Comparison of ENCODE assay signal across 18 cellular contexts in genomic region chr21:46082638-46083270, GRCh38. TPM values are rescaled to one million over a fixed set of nuclear protein-coding genes. Genes with fewer than 3 reads are reported as not detected.
DNase-seq lines count a peak whose midpoint lies in the region; ATAC-seq, FAIRE-seq and TF ChIP-seq lines count a peak whose summit lies in the region.
"Had no signal": no experiment of that assay in that cellular context is flagged by ENCODE, and none has a peak within 500 bp of the region (broad histone marks: within the 10 kb centered on the region; RNA-seq: fewer than 3 reads in every experiment).

No MANE protein-coding gene starts in this region.

- H3K79me2 ChIP-seq in neural progenitor cell (ENCODE audit: low read depth), result no peaks in the 10 kb centered on the region

- POLR2A ChIA-PET in activated CD8-positive, alpha-beta T cell treated with anti-CD3 and anti-CD28 coated beads, Interleukin-2, amount 10 ng/mL, durations not matched to agents 7 days and 5 days (lab: Charles Lee), result no interaction called here
- POLR2A ChIA-PET in activated CD8-positive, alpha-beta T cell treated with anti-CD3 and anti-CD28 coated beads for 36 hours (lab: Charles Lee), result no interaction called here

- H3K27me3 ChIP-seq in esophagus muscularis mucosa, result no peaks in the 10 kb centered on the region
- no peaks in the 10 kb centered on the region for H3K27me3 ChIP-seq in neural progenitor cell
- H3K27me3 ChIP-seq: BLaER1 treated with 17β-estradiol and CSF1 and Interleukin-3, amounts not matched to agents 10 nM and 100 nM; colonic mucosa; neutrophil had no signal

- ATAC-seq in activated CD8-positive, alpha-beta T cell treated with anti-CD3 and anti-CD28 coated beads, Interleukin-2, amount 10 ng/mL, durations not matched to agents 7 days and 5 days, result no peak
- no peak for ATAC-seq in activated CD8-positive, alpha-beta T cell treated with anti-CD3 and anti-CD28 coated beads for 36 hours
- ATAC-seq: T-cell had no signal

- H3K27ac ChIP-seq in esophagus muscularis mucosa (replicated peaks in 1 of 4), result peak overlapping the region in 3 of 4 donors; percentile 5 to 40 (median 25)
- no peak overlapping the region for H3K27ac ChIP-seq in neural progenitor cell
- H3K27ac ChIP-seq: BLaER1 treated with 17β-estradiol and CSF1 and Interleukin-3, amounts not matched to agents 10 nM and 100 nM; colonic mucosa; neutrophil had no signal

- no peak for TF ChIP-seq POLR2A in esophagus muscularis mucosa (IDR thresholded peaks at IDR 0.05; ENCODE audit: low read depth)

- H3K4me3 Mint-ChIP-seq in activated CD8-positive, alpha-beta T cell treated with anti-CD3 and anti-CD28 coated beads, Interleukin-2, amount 10 ng/mL, durations not matched to agents 7 days and 5 days, result no peak overlapping the region
- no peak overlapping the region for H3K4me3 Mint-ChIP-seq in activated CD8-positive, alpha-beta T cell treated with anti-CD3 and anti-CD28 coated beads for 36 hours
- no peak overlapping the region for H3K4me3 Mint-ChIP-seq in neural progenitor cell
- H3K4me3 Mint-ChIP-seq: T-cell had no signal

- H2AFZ ChIP-seq in neural progenitor cell (replicated peaks), result no peak overlapping the region

- H3K4me3 ChIP-seq in esophagus muscularis mucosa (no peak overlapping the region), neural progenitor cell (no peak overlapping the region)
- H3K4me3 ChIP-seq: BLaER1 treated with 17β-estradiol and CSF1 and Interleukin-3, amounts not matched to agents 10 nM and 100 nM; colonic mucosa had no signal

- no peaks in the 10 kb centered on the region for H3K9me3 ChIP-seq in esophagus muscularis mucosa
- no peaks in the 10 kb centered on the region for H3K9me3 ChIP-seq in neural progenitor cell (ENCODE audit: low read depth)
- H3K9me3 ChIP-seq: colonic mucosa, neutrophil had no signal

- peak; percentile 18 for DNase-seq in activated CD8-positive, alpha-beta T cell treated with anti-CD3 and anti-CD28 coated beads, Interleukin-2, amount 10 ng/mL, durations not matched to agents 7 days and 5 days
- DNase-seq in activated CD8-positive, alpha-beta T cell treated with anti-CD3 and anti-CD28 coated beads for 36 hours, result no peak
- peak; percentile 81 for DNase-seq in esophagus muscularis mucosa (ENCODE audit: extremely low spot score)
- no peak for DNase-seq in neural progenitor cell (ENCODE audit: low spot score)
- peak; percentile 1 for DNase-seq in urothelium cell line (ENCODE audit: low spot score)
- DNase-seq in SIG-M5 (lab: John Stamatoyannopoulos, UW), result no peak
- DNase-seq in NCI-H446 treated with DMSO at 0.1 percent for 48 hours (lab: John Stamatoyannopoulos, UW), result no peak
- DNase-seq in dermis blood vessel endothelial cell, result no peak
- DNase-seq: activated naive CD4-positive, alpha-beta T cell treated with Interleukin-2 at 50 U/mL for 16 hours; colonic mucosa; DMS 273 treated with DMSO at 0.1 percent for 48 hours; GDM1; NCI-H1694 treated with DMSO at 0.1 percent for 48 hours; NCI-H446 had no signal

- no peak overlapping the region for H3K9ac ChIP-seq in neural progenitor cell
- H3K9ac ChIP-seq: BLaER1 treated with 17β-estradiol and CSF1 and Interleukin-3, amounts not matched to agents 10 nM and 100 nM had no signal

- peaks cover 16% of the 10 kb centered on the region for H3K9me3 Mint-ChIP-seq in activated CD8-positive, alpha-beta T cell treated with anti-CD3 and anti-CD28 coated beads, Interleukin-2, amount 10 ng/mL, durations not matched to agents 7 days and 5 days (ENCODE audit: insufficient read depth)
- peaks cover 9% of the 10 kb centered on the region for H3K9me3 Mint-ChIP-seq in activated CD8-positive, alpha-beta T cell treated with anti-CD3 and anti-CD28 coated beads for 36 hours
- H3K9me3 Mint-ChIP-seq in neural progenitor cell, result peaks cover 13% of the 10 kb centered on the region

- no peak for TF ChIP-seq EP300 in esophagus muscularis mucosa (IDR thresholded peaks at IDR 0.05)

- H3F3A ChIP-seq in neural progenitor cell (ENCODE audit: low read depth), result no peaks in the 10 kb centered on the region

- peaks cover 22 to 52% (median 44%) of the 10 kb centered on the region in 4 donors for H3K4me1 ChIP-seq in esophagus muscularis mucosa
- H3K4me1 ChIP-seq in neural progenitor cell, result no peaks in the 10 kb centered on the region
- H3K4me1 ChIP-seq: colonic mucosa had no signal

- H3K36me3 ChIP-seq in esophagus muscularis mucosa, result no peaks in the 10 kb centered on the region
- no peaks in the 10 kb centered on the region for H3K36me3 ChIP-seq in neural progenitor cell
- H3K36me3 ChIP-seq: BLaER1 treated with 17β-estradiol and CSF1 and Interleukin-3, amounts not matched to agents 10 nM and 100 nM; colonic mucosa; neutrophil had no signal

- WGBS in esophagus muscularis mucosa, result 83% methylated on average over 9 of the region's 14 CpGs

- intact Hi-C loops in activated CD8-positive, alpha-beta T cell treated with anti-CD3 and anti-CD28 coated beads for 36 hours (cut with micrococcal nuclease), result no loop called here
- intact Hi-C loops in esophagus muscularis mucosa (cut with DNase I), result no loop called here

- H3K4me2 ChIP-seq in neural progenitor cell, result no peak overlapping the region

- H3K27ac Mint-ChIP-seq in activated CD8-positive, alpha-beta T cell treated with anti-CD3 and anti-CD28 coated beads, Interleukin-2, amount 10 ng/mL, durations not matched to agents 7 days and 5 days, result no peak overlapping the region
- H3K27ac Mint-ChIP-seq in activated CD8-positive, alpha-beta T cell treated with anti-CD3 and anti-CD28 coated beads for 36 hours, result no peak overlapping the region
- peak overlapping the region; percentile 50 for H3K27ac Mint-ChIP-seq in neural progenitor cell
- H3K27ac Mint-ChIP-seq: T-cell had no signal

- TF ChIP-seq CTCF in activated CD8-positive, alpha-beta T cell treated with anti-CD3 and anti-CD28 coated beads for 36 hours (IDR thresholded peaks at IDR 0.05), result no peak
- TF ChIP-seq CTCF in esophagus muscularis mucosa (IDR thresholded peaks at IDR 0.05) (no peak), neural progenitor cell (IDR thresholded peaks at IDR 0.05) (no peak)

- no peaks in the 10 kb centered on the region for H3K4me1 Mint-ChIP-seq in activated CD8-positive, alpha-beta T cell treated with anti-CD3 and anti-CD28 coated beads, Interleukin-2, amount 10 ng/mL, durations not matched to agents 7 days and 5 days (ENCODE audit: low read depth)
- no peaks in the 10 kb centered on the region for H3K4me1 Mint-ChIP-seq in activated CD8-positive, alpha-beta T cell treated with anti-CD3 and anti-CD28 coated beads for 36 hours (ENCODE audit: low read depth)
- peaks cover 10% of the 10 kb centered on the region for H3K4me1 Mint-ChIP-seq in neural progenitor cell
- H3K4me1 Mint-ChIP-seq: T-cell had no signal

- peaks cover 5% of the 10 kb centered on the region for H3K27me3 Mint-ChIP-seq in activated CD8-positive, alpha-beta T cell treated with anti-CD3 and anti-CD28 coated beads, Interleukin-2, amount 10 ng/mL, durations not matched to agents 7 days and 5 days (ENCODE audit: low read depth)
- H3K27me3 Mint-ChIP-seq in activated CD8-positive, alpha-beta T cell treated with anti-CD3 and anti-CD28 coated beads for 36 hours, result no peaks in the 10 kb centered on the region
- no peaks in the 10 kb centered on the region for H3K27me3 Mint-ChIP-seq in neural progenitor cell (ENCODE audit: insufficient read depth, low read depth)

- CTCF ChIA-PET in activated CD8-positive, alpha-beta T cell treated with anti-CD3 and anti-CD28 coated beads, Interleukin-2, amount 10 ng/mL, durations not matched to agents 7 days and 5 days (lab: Charles Lee), result no interaction called here
- CTCF ChIA-PET in activated CD8-positive, alpha-beta T cell treated with anti-CD3 and anti-CD28 coated beads for 36 hours (lab: Charles Lee), result no interaction called here

- no peak for FAIRE-seq in urothelium cell line (lab: Jason Lieb, UNC)
- FAIRE-seq: GM12892 had no signal

- H3K36me3 Mint-ChIP-seq in activated CD8-positive, alpha-beta T cell treated with anti-CD3 and anti-CD28 coated beads, Interleukin-2, amount 10 ng/mL, durations not matched to agents 7 days and 5 days (ENCODE audit: low read depth), result peaks cover 2% of the 10 kb centered on the region
- H3K36me3 Mint-ChIP-seq in activated CD8-positive, alpha-beta T cell treated with anti-CD3 and anti-CD28 coated beads for 36 hours (ENCODE audit: low read depth), result no peaks in the 10 kb centered on the region
- H3K36me3 Mint-ChIP-seq in neural progenitor cell, result no peaks in the 10 kb centered on the region
- H3K36me3 Mint-ChIP-seq: T-cell had no signal

- no peaks in the 10 kb centered on the region for H4K20me1 ChIP-seq in neural progenitor cell (ENCODE audit: low read depth)
- H4K20me1 ChIP-seq: BLaER1 treated with 17β-estradiol and CSF1 and Interleukin-3, amounts not matched to agents 10 nM and 100 nM had no signal

RNA-seq across cellular contexts. Expression of gene COL6A2, which starts 15.2 kb away (rescaled TPM):
- total RNA-seq in activated CD8-positive, alpha-beta T cell treated with anti-CD3 and anti-CD28 coated beads, Interleukin-2, amount 10 ng/mL, durations not matched to agents 7 days and 5 days, result 1 to 10 TPM; 6.0 to 7.2 TPM
- 10 to 100 TPM; 25.0 to 25.3 TPM for total RNA-seq in activated CD8-positive, alpha-beta T cell treated with anti-CD3 and anti-CD28 coated beads for 36 hours
- 1,000 to 10,000 TPM in 2 of 4 donors, 100 to 1,000 TPM in 2; 942 to 1,525 (median 1,202) TPM for total RNA-seq in esophagus muscularis mucosa
- 5.2 and 22.8 TPM in 2 replicates for total RNA-seq in neural progenitor cell (ENCODE audit: low replicate concordance)
- 17.5 and 24.0 TPM in 2 replicates for total RNA-seq in dermis blood vessel endothelial cell

Comparison
In these comparisons a context has a peak if more than half of its experiments do, and no peak if none do; other contexts are left out.
1. DNase-seq: peak in activated CD8-positive, alpha-beta T cell treated with anti-CD3 and anti-CD28 coated beads, Interleukin-2, amount 10 ng/mL, durations not matched to agents 7 days and 5 days (single experiment), esophagus muscularis mucosa (single experiment) and urothelium cell line (single experiment); none in activated CD8-positive, alpha-beta T cell treated with anti-CD3 and anti-CD28 coated beads for 36 hours (single experiment), neural progenitor cell (single experiment), SIG-M5 (single experiment), NCI-H446 treated with DMSO at 0.1 percent for 48 hours (single experiment) and dermis blood vessel endothelial cell (single experiment).
2. RNA of gene COL6A2, which starts 15.2 kb away (total RNA-seq): 942 to 1,525 TPM in esophagus muscularis mucosa; 25.0 to 25.3 TPM in activated CD8-positive, alpha-beta T cell treated with anti-CD3 and anti-CD28 coated beads for 36 hours, 17.5 to 24.0 TPM in dermis blood vessel endothelial cell, 6.0 to 7.2 TPM in activated CD8-positive, alpha-beta T cell treated with anti-CD3 and anti-CD28 coated beads, Interleukin-2, amount 10 ng/mL, durations not matched to agents 7 days and 5 days and 5.2 to 22.8 TPM in neural progenitor cell; every median in the first group is over 10 times any median in the second.